Comparison of ENCODE assay signal across 1 cellular context in genomic region chr2:51291762-51292370, GRCh38.
TF ChIP-seq lines count a peak whose summit lies in the region.

No MANE protein-coding gene starts in this region.

TF ChIP-seq in IMR-90, 13 proteins besides CTCF, POLR2A, EP300 and RAD21:
- TF ChIP-seq CHD1 (IDR thresholded peaks at IDR 0.05; ENCODE audit: low read depth, low read length) (no peak), USF2 (IDR thresholded peaks at IDR 0.05; ENCODE audit: low read depth, low read length) (no peak), ELK1 (IDR thresholded peaks at IDR 0.05; ENCODE audit: borderline replicate concordance, low read depth, low read length) (no peak), FOS (IDR thresholded peaks at IDR 0.05; ENCODE audit: low read depth, low read length) (no peak), RFX5 (IDR thresholded peaks at IDR 0.05; ENCODE audit: low read depth, low read length) (no peak), CEBPB (IDR thresholded peaks at IDR 0.05; ENCODE audit: low read depth, low read length) (no peak), MAFK (IDR thresholded peaks at IDR 0.05; ENCODE audit: low read depth, low read length) (no peak), MXI1 (IDR thresholded peaks at IDR 0.05; ENCODE audit: borderline replicate concordance, low read depth, low read length) (no peak), MAZ (IDR thresholded peaks at IDR 0.05; ENCODE audit: borderline replicate concordance, low read depth, low read length) (no peak), SMC3 (IDR thresholded peaks at IDR 0.05; ENCODE audit: low read depth, low read length) (no peak), BHLHE40 (IDR thresholded peaks at IDR 0.05; ENCODE audit: low read depth, low read length) (no peak)
